ENCODE assay signal across 17 cellular contexts in genomic region chr11:114832532-114833125, GRCh38.
A peak's percentile ranks its signal among the peaks of the same experiment; 100 is the strongest.
DNase-seq lines count a peak whose midpoint lies in the region; ATAC-seq lines count a peak whose summit lies in the region.
"Had no signal": no experiment of that assay in that cellular context is flagged by ENCODE, and none has a peak within 500 bp of the region (broad histone marks: within the 10 kb centered on the region; RNA-seq: fewer than 3 reads in every experiment).

No MANE protein-coding gene starts in this region.

- ATAC-seq in GM21528 (IDR thresholded peaks at IDR 0.05; ENCODE audit: low FRiP score, unreplicated experiment): no peak
- ATAC-seq: activated CD8-positive, alpha-beta memory T cell treated with anti-CD3 and anti-CD28 coated beads, Interleukin-2, amount 10 ng/mL, durations not matched to agents 7 days and 5 days; right lobe of liver; stimulated activated naive CD8-positive, alpha-beta T cell treated with anti-CD3 and anti-CD28 coated beads, Interleukin-15, Interleukin-2, amounts not matched to agents 100 U/mL and 50 U/mL, for 24 hours had no signal

- no peaks in the 10 kb centered on the region for H3K9me3 ChIP-seq in iPS-20b (ENCODE audit: insufficient read depth, low read depth, low read length)
- H3K9me3 ChIP-seq: right lobe of liver, transverse colon had no signal

- H3K27me3 ChIP-seq in iPS-20b (ENCODE audit: insufficient read depth, low read length): peaks cover 45% of the 10 kb centered on the region
- H3K27me3 ChIP-seq: right lobe of liver had no signal

- no peak overlapping the region for H3K9ac ChIP-seq in iPS-20b (ENCODE audit: low read depth, low read length)

- peak overlapping the region; percentile 42; the same call in 1 of the 2 replicates for H3K4me3 ChIP-seq in iPS-20b (ENCODE audit: low read length)
- H3K4me3 ChIP-seq: dorsolateral prefrontal cortex, right lobe of liver, transverse colon had no signal

- no peaks in the 10 kb centered on the region for H3K36me3 ChIP-seq in iPS-20b (ENCODE audit: insufficient read depth, low read depth, low read length)
- H3K36me3 ChIP-seq: right lobe of liver, transverse colon had no signal

- DNase-seq in DMS79 (lab: John Stamatoyannopoulos, UW) (peak; percentile 84), NCI-H146 (lab: John Stamatoyannopoulos, UW) (peak; percentile 96), NCI-H510A (lab: John Stamatoyannopoulos, UW) (peak; percentile 44), iPS-NIHi7 (ENCODE audit: extremely low spot score) (no peak), HT-29 (ENCODE audit: low spot score) (no peak), NCI-H2171 treated with DMSO at 0.1 percent for 48 hours (lab: John Stamatoyannopoulos, UW) (no peak)
- DNase-seq: ACHN; activated CD8-positive, alpha-beta memory T cell treated with anti-CD3 and anti-CD28 coated beads, Interleukin-2, amount 10 ng/mL, durations not matched to agents 7 days and 5 days; dorsolateral prefrontal cortex; erythroblast; right lobe of liver; stimulated activated naive CD8-positive, alpha-beta T cell treated with anti-CD3 and anti-CD28 coated beads, Interleukin-15, Interleukin-2, amounts not matched to agents 100 U/mL and 50 U/mL, for 24 hours; T-helper 9 cell; transverse colon had no signal

- no peak overlapping the region for H3K27ac ChIP-seq in iPS-20b (ENCODE audit: low read length)
- H3K27ac ChIP-seq: C4-2B, dorsolateral prefrontal cortex, right lobe of liver, transverse colon had no signal

- H3K4me1 ChIP-seq in iPS-20b (ENCODE audit: insufficient read depth, low read length): peaks cover 7% of the 10 kb centered on the region; the same call in 1 of the 2 replicates
- H3K4me1 ChIP-seq: right lobe of liver had no signal

Comparison
In these comparisons a context has a peak if more than half of its experiments do, and no peak if none do; other contexts are left out.
1. DNase-seq: peak in DMS79 (single experiment), NCI-H146 (single experiment) and NCI-H510A (single experiment); none in iPS-NIHi7 (single experiment), HT-29 (single experiment) and NCI-H2171 treated with DMSO at 0.1 percent for 48 hours (single experiment).